ENCODE assay signal across 3 cellular contexts in genomic region chr15:35626531-35626930, GRCh38.
TF ChIP-seq lines count a peak whose summit lies in the region.

No MANE protein-coding gene starts in this region.

TF ChIP-seq in SK-N-SH, 30 proteins besides CTCF, POLR2A, EP300 and RAD21 (continued from another document and continues in another):
- TF ChIP-seq IRF3 (IDR thresholded peaks at IDR 0.05; ENCODE audit: low read depth, low read length), result no peak
- no peak for TF ChIP-seq YY1 (IDR thresholded peaks at IDR 0.05; ENCODE audit: low read depth)
- TF ChIP-seq FOSL2 (IDR thresholded peaks at IDR 0.05; ENCODE audit: borderline replicate concordance, low read depth), result no peak
- no peak for TF ChIP-seq RXRA (IDR thresholded peaks at IDR 0.05; ENCODE audit: borderline replicate concordance, low read depth)
- peak; percentile 85 for TF ChIP-seq NFIC (IDR thresholded peaks at IDR 0.05; ENCODE audit: borderline replicate concordance)
- TF ChIP-seq ELF1 (IDR thresholded peaks at IDR 0.05), result no peak
- no peak for TF ChIP-seq TAF1 (IDR thresholded peaks at IDR 0.05; ENCODE audit: borderline replicate concordance, low read depth, low read length)
- TF ChIP-seq MAX (IDR thresholded peaks at IDR 0.05; ENCODE audit: low read depth), result no peak
- TF ChIP-seq REST (IDR thresholded peaks at IDR 0.05; ENCODE audit: low read depth, low read length), result no peak
- no peak for TF ChIP-seq FOXJ3 (CRISPR knock-in tag; IDR thresholded peaks at IDR 0.05)
- no peak for TF ChIP-seq USF1 (IDR thresholded peaks at IDR 0.05; ENCODE audit: borderline replicate concordance, low read depth)
- TF ChIP-seq FOXM1 (IDR thresholded peaks at IDR 0.05; ENCODE audit: low read depth), result 0 out of 2 replicates have a peak, but pooled peaks have one; percentile 50
- TF ChIP-seq SIN3A (IDR thresholded peaks at IDR 0.05; ENCODE audit: borderline replicate concordance, low read depth, low read length), result no peak

TF ChIP-seq in neural cell, 6 proteins besides CTCF, POLR2A, EP300 and RAD21 (continued from another document):
- TF ChIP-seq REST (IDR thresholded peaks at IDR 0.05; ENCODE audit: borderline replicate concordance), result no peak
- no peak for TF ChIP-seq SMC3 (conservative IDR thresholded peaks at IDR 0.05; ENCODE audit: poor library complexity)

TF ChIP-seq in HEK293T, 16 proteins besides CTCF, POLR2A, EP300 and RAD21 (continued from another document):
- no peak for TF ChIP-seq NFRKB (IDR thresholded peaks at IDR 0.05)
